In the genomic region with DNA sequence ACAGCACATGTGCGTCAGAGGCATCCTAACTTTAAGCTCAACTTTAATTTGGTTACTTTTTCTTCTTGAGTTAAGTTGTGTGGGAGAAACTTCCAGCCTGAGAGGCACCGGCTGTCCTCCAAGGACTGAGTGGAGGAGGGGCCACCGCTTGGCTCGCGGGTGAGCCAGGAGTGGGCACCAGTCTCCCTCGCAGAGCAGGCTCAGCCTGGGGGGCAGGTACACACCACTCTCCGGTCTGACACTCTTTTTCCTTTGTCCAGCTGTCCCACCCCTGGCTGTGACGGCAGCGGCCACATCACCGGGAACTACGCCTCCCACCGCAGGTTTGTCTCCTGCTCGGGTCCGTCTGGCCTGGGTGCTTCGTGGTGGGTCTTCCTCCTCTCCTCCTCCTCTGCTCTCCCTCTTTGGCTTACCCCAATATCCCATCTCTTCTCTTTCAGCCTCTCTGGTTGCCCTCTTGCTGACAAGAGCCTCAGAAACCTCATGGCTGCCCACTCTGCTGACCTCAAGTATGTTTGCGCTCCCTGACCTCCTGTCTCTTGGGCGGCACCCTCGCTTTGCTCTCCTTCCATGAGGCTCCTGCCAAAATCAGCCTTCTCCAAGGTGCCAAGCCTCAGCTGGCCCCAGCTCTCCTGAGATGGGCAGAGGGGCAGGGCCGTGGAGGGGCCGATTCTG, we compare ENCODE assay signal across 13 cellular contexts. TPM values are rescaled to one million over a fixed set of nuclear protein-coding genes. Genes with fewer than 3 reads are reported as not detected.
DNase-seq lines count a peak whose midpoint lies in the region; ATAC-seq, FAIRE-seq and TF ChIP-seq lines count a peak whose summit lies in the region.
"Had no signal": no experiment of that assay in that cellular context is flagged by ENCODE, and none has a peak within 500 bp of the region (broad histone marks: within the 10 kb centered on the region; RNA-seq: fewer than 3 reads in every experiment).

No MANE protein-coding gene starts in this region.

- H3K27me3 ChIP-seq in SJCRH30 (peaks cover 4% of the 10 kb centered on the region; the same call in 1 of the 2 replicates), lower lobe of right lung (ENCODE audit: low read depth) (no peaks in the 10 kb centered on the region), smooth muscle cell (ENCODE audit: low read depth) (no peaks in the 10 kb centered on the region)

- peak; percentile 16 for FAIRE-seq in HTR-8/SVneo (lab: Jason Lieb, UNC)
- FAIRE-seq: GM12878 had no signal

- H3K4me2 ChIP-seq in smooth muscle cell = peak overlapping the region; percentile 73

- intact Hi-C loops in lower lobe of right lung (cut with DNase I) = no loop called here

- no peaks in the 10 kb centered on the region for H3K79me2 ChIP-seq in smooth muscle cell (ENCODE audit: low read depth)

- peak; percentile 62 to 73 for ATAC-seq in lower lobe of right lung
- no peak for ATAC-seq in HG02884 (IDR thresholded peaks at IDR 0.05; ENCODE audit: unreplicated experiment)
- no peak for ATAC-seq in HG03280 (IDR thresholded peaks at IDR 0.05; ENCODE audit: unreplicated experiment)

- H3K36me3 ChIP-seq in SJCRH30 (no peaks in the 10 kb centered on the region), lower lobe of right lung (no peaks in the 10 kb centered on the region), smooth muscle cell (ENCODE audit: low read depth) (no peaks in the 10 kb centered on the region)

- H3K9ac ChIP-seq in smooth muscle cell (ENCODE audit: low read depth) = no peak overlapping the region

- H4K20me1 ChIP-seq in smooth muscle cell (ENCODE audit: low read depth) = no peaks in the 10 kb centered on the region

- TF ChIP-seq CTCF in lower lobe of right lung (IDR thresholded peaks at IDR 0.05) (no peak), smooth muscle cell (IDR thresholded peaks at IDR 0.05; ENCODE audit: borderline replicate concordance, insufficient read depth, poor library complexity, severe bottlenecking) (no peak)

- no peak for DNase-seq in HTR-8/SVneo (ENCODE audit: insufficient read length, low spot score)
- DNase-seq in SJCRH30 = no peak
- no peak for DNase-seq in lower lobe of right lung
- DNase-seq in smooth muscle cell (lab: John Stamatoyannopoulos, UW; ENCODE audit: unreplicated experiment) = no peak
- DNase-seq in stimulated activated CD4-positive, alpha-beta T cell treated with anti-CD3 and anti-CD28 coated beads, Interleukin-2, amount 100 ng/mL, for 24 hours = no peak
- DNase-seq: effector memory CD4-positive, alpha-beta T cell; GF-D8; NCI-H1105; OCI-M1 had no signal

- H2AFZ ChIP-seq in smooth muscle cell (ENCODE audit: low read depth) = no peak overlapping the region

- H3K27ac ChIP-seq in SJCRH30 (peak overlapping the region; percentile 88; the same call in 1 of the 2 replicates), lower lobe of right lung (no peak overlapping the region), smooth muscle cell (ENCODE audit: low read depth) (peak overlapping the region; percentile 100)

- 73% methylated on average over 20 of the region's 20 CpGs for WGBS in smooth muscle cell (ENCODE audit: low lambda C conversion rate)

- H3K4me1 ChIP-seq in SJCRH30 (peaks cover 44% of the 10 kb centered on the region), lower lobe of right lung (peaks cover 32% of the 10 kb centered on the region), smooth muscle cell (ENCODE audit: low read depth) (peaks cover 24% of the 10 kb centered on the region)

- peaks cover 10% of the 10 kb centered on the region for H3F3A ChIP-seq in smooth muscle cell (ENCODE audit: low read depth)

- H3K4me3 ChIP-seq in SJCRH30 (no peak overlapping the region), lower lobe of right lung (no peak overlapping the region), smooth muscle cell (no peak overlapping the region)
- H3K4me3 ChIP-seq: GM12878 had no signal

- no peaks in the 10 kb centered on the region for H3K9me3 ChIP-seq in SJCRH30 (replicated peaks)
- no peaks in the 10 kb centered on the region for H3K9me3 ChIP-seq in lower lobe of right lung
- H3K9me3 ChIP-seq in smooth muscle cell (replicated peaks; ENCODE audit: low read depth) = no peaks in the 10 kb centered on the region

RNA-seq across cellular contexts. Expression of gene PCMTD2, which starts 32.6 kb away (rescaled TPM):
- 24.2 and 31.0 TPM in 2 replicates for total RNA-seq in SJCRH30 (2014; rRNA removed; shearing (Covaris generic))
- total RNA-seq in lower lobe of right lung (65.8 TPM), smooth muscle cell (45.3 and 74.9 TPM in 2 replicates)
- polyA plus RNA-seq in smooth muscle cell = 15.4 and 18.9 TPM in 2 replicates

RNA-seq across cellular contexts. Expression of gene MYT1, which starts 58.7 kb away (rescaled TPM):
- 0.10 TPM in 1 of 2 replicates, not detected in the other for total RNA-seq in SJCRH30 (2014; rRNA removed; shearing (Covaris generic))
- total RNA-seq in lower lobe of right lung (not detected), smooth muscle cell (0.09 TPM in 2 replicates)
- 0.05 TPM in 1 of 2 replicates, not detected in the other for polyA plus RNA-seq in smooth muscle cell
- total RNA-seq: GM12878, mesenteric fat pad had no signal

Comparison
In these comparisons a context has a peak if more than half of its experiments do, and no peak if none do; other contexts are left out.
1. ATAC-seq: peak in lower lobe of right lung (2 of 2); none in HG02884 (single experiment) and HG03280 (single experiment).